In the genomic region with DNA sequence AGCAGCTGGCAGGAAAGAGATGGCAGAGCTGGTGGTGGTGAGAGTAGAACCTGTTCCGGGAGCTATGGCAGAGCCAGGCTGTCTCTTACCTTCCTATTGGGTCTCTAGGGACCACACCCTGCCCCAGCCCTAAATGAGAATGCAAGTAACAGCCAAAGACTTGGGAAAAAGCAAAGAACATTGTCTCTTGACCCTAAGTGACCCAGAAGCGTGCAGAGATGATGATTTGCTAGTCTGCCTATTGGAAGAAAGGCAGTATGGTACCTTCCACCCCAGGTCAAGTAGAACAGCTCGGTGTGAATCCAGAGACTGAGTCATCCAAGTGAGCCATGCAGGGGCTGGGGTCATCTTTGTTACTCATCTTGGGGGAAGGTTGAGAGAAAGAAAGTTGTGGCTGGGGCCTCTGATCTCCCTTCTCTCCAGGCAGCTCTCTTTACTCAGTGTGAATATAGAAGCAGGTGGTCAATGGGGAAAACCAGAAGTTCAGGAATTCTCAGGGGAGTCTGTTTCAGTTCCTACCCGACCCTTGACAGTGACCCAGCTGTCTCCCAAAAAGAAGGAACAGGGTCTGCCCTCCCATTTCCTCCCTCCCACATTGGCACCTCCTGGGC, we compare ENCODE assay signal across 8 cellular contexts. TPM values are rescaled to one million over a fixed set of nuclear protein-coding genes. Genes with fewer than 3 reads are reported as not detected.
DNase-seq lines count a peak whose midpoint lies in the region; ATAC-seq and TF ChIP-seq lines count a peak whose summit lies in the region.

No MANE protein-coding gene starts in this region.

- H3K4me3 Mint-ChIP-seq in natural killer cell treated with Interleukin-12 subunit alpha and Interleukin-12 subunit beta and Interleukin-15 and Interleukin-18, amount 100 ng/mL, for 72 hours, result peak overlapping the region; percentile 86

- H3K4me1 Mint-ChIP-seq in natural killer cell treated with Interleukin-12 subunit alpha and Interleukin-12 subunit beta and Interleukin-15 and Interleukin-18, amount 100 ng/mL, for 72 hours (ENCODE audit: low read depth in 2 of 2), result peaks cover 15 to 46% of the 10 kb centered on the region in 2 donors

- no peaks in the 10 kb centered on the region for H3K36me3 Mint-ChIP-seq in natural killer cell treated with Interleukin-12 subunit alpha and Interleukin-12 subunit beta and Interleukin-15 and Interleukin-18, amount 100 ng/mL, for 72 hours

- no peaks in the 10 kb centered on the region for H3K27me3 Mint-ChIP-seq in natural killer cell treated with Interleukin-12 subunit alpha and Interleukin-12 subunit beta and Interleukin-15 and Interleukin-18, amount 100 ng/mL, for 72 hours

- peak; percentile 81 for DNase-seq in EL
- peak; percentile 67 for DNase-seq in NCI-H446 treated with DMSO at 0.1 percent for 48 hours (lab: John Stamatoyannopoulos, UW)
- DNase-seq in coronary artery (ENCODE audit: low spot score), result no peak
- DNase-seq in natural killer cell treated with Interleukin-12 subunit alpha and Interleukin-12 subunit beta and Interleukin-15 and Interleukin-18, amount 100 ng/mL, for 72 hours (ENCODE audit: low spot score), result no peak
- no peak for DNase-seq in NCI-H1417 treated with DMSO at 0.1 percent for 48 hours (lab: John Stamatoyannopoulos, UW)
- no peak for DNase-seq in NCI-H82 treated with DMSO at 0.1 percent for 48 hours (lab: John Stamatoyannopoulos, UW; ENCODE audit: unreplicated experiment)
- no peak for DNase-seq in NCI-H1092 (lab: John Stamatoyannopoulos, UW)

- H3K27ac Mint-ChIP-seq in natural killer cell treated with Interleukin-12 subunit alpha and Interleukin-12 subunit beta and Interleukin-15 and Interleukin-18, amount 100 ng/mL, for 72 hours, result peak overlapping the region; percentile 93 to 97

- TF ChIP-seq CTCF in coronary artery (IDR thresholded peaks at IDR 0.05), result no peak

- H3K27ac ChIP-seq in coronary artery, result peak overlapping the region; percentile 73 to 96

- H3K4me3 ChIP-seq in coronary artery, result peak overlapping the region; percentile 83

- no peaks in the 10 kb centered on the region for H3K9me3 Mint-ChIP-seq in natural killer cell treated with Interleukin-12 subunit alpha and Interleukin-12 subunit beta and Interleukin-15 and Interleukin-18, amount 100 ng/mL, for 72 hours

- ATAC-seq in natural killer cell treated with Interleukin-12 subunit alpha and Interleukin-12 subunit beta and Interleukin-15 and Interleukin-18, amount 100 ng/mL, for 72 hours, result peak in 1 of 2 donors; percentile 25
- no peak for ATAC-seq in GM21515 (IDR thresholded peaks at IDR 0.05; ENCODE audit: unreplicated experiment)

RNA-seq across cellular contexts. Expression of gene BLOC1S1, which starts 1.7 kb away (rescaled TPM):
- total RNA-seq in natural killer cell treated with Interleukin-12 subunit alpha and Interleukin-12 subunit beta and Interleukin-15 and Interleukin-18, amount 100 ng/mL, for 72 hours, result 10 to 100 TPM; 54.8 to 85.8 TPM

RNA-seq across cellular contexts. Expression of gene RDH5, which starts 2.7 kb away (rescaled TPM):
- total RNA-seq in natural killer cell treated with Interleukin-12 subunit alpha and Interleukin-12 subunit beta and Interleukin-15 and Interleukin-18, amount 100 ng/mL, for 72 hours, result 10 to 100 TPM; 10.2 to 11.7 TPM

RNA-seq across cellular contexts. Expression of gene ITGA7, which starts 9.8 kb away (rescaled TPM):
- total RNA-seq in natural killer cell treated with Interleukin-12 subunit alpha and Interleukin-12 subunit beta and Interleukin-15 and Interleukin-18, amount 100 ng/mL, for 72 hours, result 1 to 10 TPM; 2.1 to 4.2 TPM

RNA-seq across cellular contexts. Expression of gene CD63, which starts 11.3 kb away (rescaled TPM):
- 100 to 1,000 TPM; 263 to 327 TPM for total RNA-seq in natural killer cell treated with Interleukin-12 subunit alpha and Interleukin-12 subunit beta and Interleukin-15 and Interleukin-18, amount 100 ng/mL, for 72 hours

RNA-seq across cellular contexts. Expression of gene GDF11, which starts 25.4 kb away (rescaled TPM):
- total RNA-seq in natural killer cell treated with Interleukin-12 subunit alpha and Interleukin-12 subunit beta and Interleukin-15 and Interleukin-18, amount 100 ng/mL, for 72 hours, result 10 to 100 TPM in 1 of 2 donors, 1 to 10 TPM in 1; 5.0 to 18.4 TPM

Comparison
In these comparisons a context has a peak if more than half of its experiments do, and no peak if none do; other contexts are left out.
1. DNase-seq: peak in EL (single experiment) and NCI-H446 treated with DMSO at 0.1 percent for 48 hours (single experiment); none in coronary artery (single experiment), natural killer cell treated with Interleukin-12 subunit alpha and Interleukin-12 subunit beta and Interleukin-15 and Interleukin-18, amount 100 ng/mL, for 72 hours (single experiment), NCI-H1417 treated with DMSO at 0.1 percent for 48 hours (single experiment), NCI-H82 treated with DMSO at 0.1 percent for 48 hours (single experiment) and NCI-H1092 (single experiment).